11 cellular contexts compared by ENCODE assay signal in the genomic region with DNA sequence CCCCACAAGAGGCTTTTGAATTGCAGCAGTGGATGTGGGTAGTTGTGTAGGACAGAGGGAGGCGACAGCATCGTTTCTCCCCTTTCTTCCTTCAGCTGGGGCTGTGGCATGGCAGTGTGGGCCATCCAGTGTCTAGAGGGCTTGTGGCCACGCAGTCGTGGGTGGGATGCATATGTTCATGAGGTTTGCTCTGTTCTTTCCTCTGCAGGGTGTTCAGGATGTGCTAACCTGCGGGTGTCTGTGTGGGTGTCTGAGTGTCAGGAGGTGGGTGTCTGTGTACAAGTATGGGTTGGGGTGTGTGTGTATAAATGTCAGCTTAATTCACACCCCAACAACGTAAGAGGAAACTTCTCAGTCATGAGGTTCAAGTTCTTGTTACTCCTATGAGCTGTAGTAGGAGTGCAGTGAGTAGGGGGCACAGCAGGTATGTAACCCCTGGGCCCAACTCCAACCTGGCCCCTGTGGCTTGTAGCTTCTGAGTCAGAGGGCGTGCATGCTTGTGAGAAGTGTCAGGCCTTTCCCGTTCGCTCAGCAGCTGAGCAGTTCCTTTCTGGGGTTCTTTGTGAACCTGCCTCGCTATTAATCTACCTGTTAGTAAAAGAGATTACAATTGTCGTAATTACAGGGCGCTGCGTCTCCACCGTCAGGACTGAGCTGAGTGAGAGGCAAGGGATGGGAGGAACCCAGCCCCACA. TPM values are rescaled to one million over a fixed set of nuclear protein-coding genes. Genes with fewer than 3 reads are reported as not detected.
DNase-seq lines count a peak whose midpoint lies in the region; ATAC-seq and TF ChIP-seq lines count a peak whose summit lies in the region.
"Had no signal": no experiment of that assay in that cellular context is flagged by ENCODE, and none has a peak within 500 bp of the region (broad histone marks: within the 10 kb centered on the region; RNA-seq: fewer than 3 reads in every experiment).

No MANE protein-coding gene starts in this region.

- ATAC-seq in PC-3 (peak; percentile 73), GM19328 (IDR thresholded peaks at IDR 0.05; ENCODE audit: unreplicated experiment) (no peak), GM19351 (IDR thresholded peaks at IDR 0.05; ENCODE audit: unreplicated experiment) (no peak), GM21390 (IDR thresholded peaks at IDR 0.05; ENCODE audit: unreplicated experiment) (no peak)
- peak; percentile 97 for ATAC-seq in central memory CD8-positive, alpha-beta T cell (replicated peaks; ENCODE audit: extremely low read depth, poor library complexity, severe bottlenecking)

- peak; percentile 66 for DNase-seq in Daoy (ENCODE audit: low read depth)
- peak; percentile 56 for DNase-seq in PC-3
- peak; percentile 37 to 87 for DNase-seq in central memory CD8-positive, alpha-beta T cell (ENCODE audit: low spot score in 2 of 2)
- no peak for DNase-seq in prostate gland (ENCODE audit: low spot score)
- no peak for DNase-seq in HUDEP-2 (lab: John Stamatoyannopoulos, UW; ENCODE audit: unreplicated experiment in 76 of 76)
- DNase-seq: activated CD4-positive, alpha-beta T cell treated with anti-CD3 and anti-CD28 coated beads, Interleukin-2, amount 50 U/mL, for 4 hours; NCI-H82 had no signal

- H3K27me3 ChIP-seq in PC-3 (ENCODE audit: low read length) (no peaks in the 10 kb centered on the region), prostate gland (replicated peaks; ENCODE audit: insufficient read depth) (no peaks in the 10 kb centered on the region)

- intact Hi-C loops in PC-3 (cut with micrococcal nuclease): loop anchor here (1.0 kb wide), 1 partner anchor 9 kb away; no protein-coding TSS in a partner anchor
- intact Hi-C loops in prostate gland (cut with DNase I): no loop called here

- no peak overlapping the region for H3K9ac ChIP-seq in PC-3 (ENCODE audit: low read length)

- H3K27ac Mint-ChIP-seq in central memory CD8-positive, alpha-beta T cell (ENCODE audit: low read depth): peak overlapping the region; percentile 94

- H3K9me2 ChIP-seq in PC-3 (replicated peaks; ENCODE audit: low read length): no peaks in the 10 kb centered on the region

- H3K4me3 Mint-ChIP-seq in central memory CD8-positive, alpha-beta T cell: peak overlapping the region; percentile 17
- H3K4me3 Mint-ChIP-seq: neural crest cell had no signal

- H3K9me3 Mint-ChIP-seq in central memory CD8-positive, alpha-beta T cell: no peaks in the 10 kb centered on the region
- H3K9me3 Mint-ChIP-seq: neural crest cell had no signal

- WGBS in prostate gland: 40% methylated on average over 14 of the region's 14 CpGs

- CTCF ChIA-PET in PC-3 (lab: Charles Lee): interaction anchor here (0.5 to 1.9 kb wide), 2 partner anchors 12 to 17 kb away, joined by 4 to 6 read pairs; no protein-coding TSS in a partner anchor

- H3K27ac ChIP-seq in PC-3 (ENCODE audit: low read length) (0 out of 2 replicates have a peak overlapping the region, but pooled peaks have one; percentile 14), prostate gland (peak overlapping the region; percentile 28 to 43)

- H3K4me1 ChIP-seq in PC-3 (ENCODE audit: insufficient read depth, low read length) (peaks cover 13% of the 10 kb centered on the region), prostate gland (replicated peaks) (peaks cover 36% of the 10 kb centered on the region)

- H3K4me1 Mint-ChIP-seq in central memory CD8-positive, alpha-beta T cell: peaks cover 48% of the 10 kb centered on the region
- H3K4me1 Mint-ChIP-seq: neural crest cell had no signal

- no peak for TF ChIP-seq CTCF in PC-3 (conservative IDR thresholded peaks at IDR 0.05; ENCODE audit: low read depth, low read length)
- no peak for TF ChIP-seq CTCF in prostate gland (IDR thresholded peaks at IDR 0.05)

- peaks cover 4% of the 10 kb centered on the region for H3K36me3 Mint-ChIP-seq in central memory CD8-positive, alpha-beta T cell (ENCODE audit: insufficient read depth)

- H3K36me3 ChIP-seq in PC-3 (ENCODE audit: low read depth, low read length): peaks cover 7% of the 10 kb centered on the region; the same call in 1 of the 2 replicates
- H3K36me3 ChIP-seq in prostate gland: no peaks in the 10 kb centered on the region

- no peak overlapping the region for H2AFZ ChIP-seq in PC-3 (ENCODE audit: low read length)

- H3F3A ChIP-seq in PC-3 (ENCODE audit: low read length, unreplicated experiment): no peaks in the 10 kb centered on the region

- H3K79me2 ChIP-seq in PC-3 (ENCODE audit: low read length): peaks cover 86% of the 10 kb centered on the region

- no peaks in the 10 kb centered on the region for H3K27me3 Mint-ChIP-seq in central memory CD8-positive, alpha-beta T cell

- H3K9me3 ChIP-seq in PC-3 (ENCODE audit: low read length) (no peaks in the 10 kb centered on the region), prostate gland (no peaks in the 10 kb centered on the region)

- POLR2A ChIA-PET in PC-3 (lab: Charles Lee; ENCODE audit: unreplicated experiment): interaction anchor here (0.6 to 0.7 kb wide), 2 partner anchors 13 to 141 kb away, joined by 3 to 20 read pairs; no protein-coding TSS in a partner anchor

- H4K20me1 ChIP-seq in PC-3 (ENCODE audit: low read length): no peaks in the 10 kb centered on the region

- TF ChIP-seq POLR2A in prostate gland (IDR thresholded peaks at IDR 0.05): no peak

- peak overlapping the region; percentile 22 for H3K4me2 ChIP-seq in PC-3 (ENCODE audit: low read length)

- no TSS peak for BruUV-seq in PC-3 (replicated peaks; lab: Mats Ljungman, UMichigan)

- H3K4me3 ChIP-seq in PC-3 (ENCODE audit: low read length) (no peak overlapping the region), prostate gland (no peak overlapping the region)

RNA-seq across cellular contexts. Expression of gene NFIX, which starts 49.0 kb away (rescaled TPM):
- total RNA-seq in Daoy (2014; rRNA removed; shearing (Covaris generic)): 8.3 and 9.9 TPM in 2 replicates
- 43.3 and 75.8 TPM in 2 replicates for total RNA-seq in PC-3 (2014; rRNA removed)
- 100 to 1,000 TPM; 185 to 286 TPM for total RNA-seq in prostate gland

RNA-seq across cellular contexts. Expression of gene LYL1, which starts 58.4 kb away (rescaled TPM):
- 0.24 and 0.34 TPM in 2 replicates for total RNA-seq in Daoy (2014; rRNA removed; shearing (Covaris generic))
- total RNA-seq in PC-3 (2014; rRNA removed): 3.3 and 12.0 TPM in 2 replicates
- total RNA-seq in prostate gland: 10 to 100 TPM in 1 of 2 donors, 1 to 10 TPM in 1; 4.6 to 13.3 TPM

Comparison
In these comparisons a context has a peak if more than half of its experiments do, and no peak if none do; other contexts are left out.
1. DNase-seq: peak in Daoy (single experiment), PC-3 (single experiment) and central memory CD8-positive, alpha-beta T cell (2 of 2); none in prostate gland (single experiment) and HUDEP-2 (0 of 76).
2. ATAC-seq: peak in PC-3 (single experiment) and central memory CD8-positive, alpha-beta T cell (single experiment); none in GM19328 (single experiment), GM19351 (single experiment) and GM21390 (single experiment).